Comparison of ENCODE assay signal across 24 cellular contexts in the genomic region with DNA sequence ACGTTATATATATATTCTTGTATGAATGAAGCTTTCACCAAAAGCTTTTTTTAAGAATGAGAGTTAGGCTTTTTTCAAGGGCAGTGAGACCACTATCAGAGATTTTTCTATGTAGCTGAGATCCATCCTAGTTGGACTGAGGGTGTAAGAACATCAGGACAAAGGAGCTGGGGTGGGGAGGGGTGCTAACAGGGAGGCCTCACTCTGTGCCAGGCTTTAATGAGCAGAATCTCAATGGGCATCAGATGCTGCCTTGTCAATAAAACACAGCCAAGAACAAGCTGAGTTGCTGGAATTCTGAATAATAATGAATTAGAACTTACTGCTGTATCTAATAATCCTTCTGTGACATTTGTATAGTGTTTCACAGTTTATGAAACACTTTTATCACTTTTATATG. TPM values are rescaled to one million over a fixed set of nuclear protein-coding genes. Genes with fewer than 3 reads are reported as not detected.
DNase-seq lines count a peak whose midpoint lies in the region; ATAC-seq and TF ChIP-seq lines count a peak whose summit lies in the region.
"Had no signal": no experiment of that assay in that cellular context is flagged by ENCODE, and none has a peak within 500 bp of the region (broad histone marks: within the 10 kb centered on the region; RNA-seq: fewer than 3 reads in every experiment).

No MANE protein-coding gene starts in this region.

- H3K36me3 Mint-ChIP-seq in Calu3 (ENCODE audit: insufficient read depth, unreplicated experiment) (peaks cover 27% of the 10 kb centered on the region), WTC11 (peaks cover 22% of the 10 kb centered on the region), chondrocyte (ENCODE audit: low read depth) (peaks cover 2% of the 10 kb centered on the region)
- H3K36me3 Mint-ChIP-seq: activated naive CD4-positive, alpha-beta T cell treated with anti-CD3 and anti-CD28 coated beads, Interleukin-2, amount 50 U/mL, for 72 hours; CD4-positive, alpha-beta memory T cell; naive thymus-derived CD8-positive, alpha-beta T cell had no signal

- intact Hi-C loops in Calu3 (cut with micrococcal nuclease; ENCODE audit: unreplicated experiment) = loop anchor here (2.0 kb wide), 1 partner anchor 90 kb away; no protein-coding TSS in a partner anchor

- H3K9me3 Mint-ChIP-seq in Calu3 (ENCODE audit: low read depth, unreplicated experiment) (peaks cover 3% of the 10 kb centered on the region), WTC11 (peaks cover 17% of the 10 kb centered on the region), chondrocyte (ENCODE audit: low read depth) (no peaks in the 10 kb centered on the region)
- H3K9me3 Mint-ChIP-seq: activated naive CD4-positive, alpha-beta T cell treated with anti-CD3 and anti-CD28 coated beads, Interleukin-2, amount 50 U/mL, for 72 hours; CD4-positive, alpha-beta memory T cell; naive thymus-derived CD8-positive, alpha-beta T cell had no signal

- no peak overlapping the region for H3K27ac Mint-ChIP-seq in Calu3 (ENCODE audit: unreplicated experiment)
- no peak overlapping the region for H3K27ac Mint-ChIP-seq in WTC11
- H3K27ac Mint-ChIP-seq in chondrocyte (ENCODE audit: unreplicated experiment) = no peak overlapping the region
- H3K27ac Mint-ChIP-seq: activated naive CD4-positive, alpha-beta T cell treated with anti-CD3 and anti-CD28 coated beads, Interleukin-2, amount 50 U/mL, for 72 hours; GM23338 had no signal

- ATAC-seq in GM18868 (IDR thresholded peaks at IDR 0.05; ENCODE audit: unreplicated experiment) = no peak
- ATAC-seq in WTC11 = no peak
- ATAC-seq: activated naive CD4-positive, alpha-beta T cell treated with anti-CD3 and anti-CD28 coated beads, Interleukin-2, amount 50 U/mL, for 72 hours; GM23338; naive thymus-derived CD8-positive, alpha-beta T cell; right cardiac atrium had no signal

- CTCF ChIA-PET in Calu3 (lab: Charles Lee) (interaction anchor here (0.6 to 1.4 kb wide), 6 partner anchors 12 to 403 kb away, joined by 3 to 6 read pairs (median 5); no protein-coding TSS in a partner anchor), WTC11 (lab: Charles Lee) (interaction anchor here (0.8 to 3.0 kb wide), 3 partner anchors 43 to 137 kb away, joined by 3 to 12 read pairs (median 3); no protein-coding TSS in a partner anchor)

- BruUV-seq in Calu3 (replicated peaks; lab: Mats Ljungman, UMichigan) = no TSS peak

- POLR2A ChIA-PET in WTC11 (lab: Charles Lee) = no interaction called here

- H3K4me1 Mint-ChIP-seq in Calu3 (ENCODE audit: low read depth, unreplicated experiment) (peaks cover 65% of the 10 kb centered on the region), WTC11 (peaks cover 18% of the 10 kb centered on the region), chondrocyte (ENCODE audit: low read depth) (peaks cover 51% of the 10 kb centered on the region)

- H3K27me3 Mint-ChIP-seq in Calu3 (ENCODE audit: unreplicated experiment) (no peaks in the 10 kb centered on the region), WTC11 (ENCODE audit: low read depth) (peaks cover 27% of the 10 kb centered on the region), chondrocyte (ENCODE audit: low read depth) (peaks cover 5% of the 10 kb centered on the region)

- no peak for DNase-seq in Calu3
- peak; percentile 7 for DNase-seq in NCI-H524 treated with DMSO at 0.1 percent for 48 hours (lab: John Stamatoyannopoulos, UW)
- DNase-seq in globus pallidus (ENCODE audit: low spot score) = peak; percentile 51
- peak; percentile 46 for DNase-seq in putamen (ENCODE audit: low spot score)
- DNase-seq in activated CD8-positive, alpha-beta memory T cell treated with anti-CD3 and anti-CD28 coated beads for 24 hours = no peak
- DNase-seq in WTC11 (ENCODE audit: low spot score) = no peak
- no peak for DNase-seq in chondrocyte (ENCODE audit: low spot score)
- DNase-seq: activated CD8-positive, alpha-beta memory T cell treated with anti-CD3 and anti-CD28 coated beads, Interleukin-2, amount 50 U/mL, for 4 hours; aorta; CD4-positive, alpha-beta memory T cell; KBM-7; MG63; naive thymus-derived CD8-positive, alpha-beta T cell; NCI-H1436; NCI-H774; OCI-M1; ovary; right cardiac atrium; stimulated activated CD4-positive, alpha-beta T cell treated with anti-CD3 and anti-CD28 coated beads, Interleukin-4, amount 100 ng/mL, for 24 hours; stimulated activated naive CD4-positive, alpha-beta T cell; thyroid gland had no signal

- H3K4me3 Mint-ChIP-seq in Calu3 (ENCODE audit: low read depth, unreplicated experiment) = peak overlapping the region; percentile 81
- H3K4me3 Mint-ChIP-seq in WTC11 = no peak overlapping the region
- no peak overlapping the region for H3K4me3 Mint-ChIP-seq in chondrocyte (ENCODE audit: unreplicated experiment)
- H3K4me3 Mint-ChIP-seq: CD4-positive, alpha-beta memory T cell; GM23338; naive thymus-derived CD8-positive, alpha-beta T cell had no signal

- TF ChIP-seq CTCF in Calu3 (IDR thresholded peaks at IDR 0.05; ENCODE audit: unreplicated experiment) = no peak
- TF ChIP-seq CTCF in WTC11 (IDR thresholded peaks at IDR 0.05) = no peak
- TF ChIP-seq CTCF in chondrocyte (IDR thresholded peaks at IDR 0.05) = no peak

TF ChIP-seq in WTC11, 78 proteins besides CTCF, POLR2A, EP300 and RAD21:
- TF ChIP-seq, protein P1, sequence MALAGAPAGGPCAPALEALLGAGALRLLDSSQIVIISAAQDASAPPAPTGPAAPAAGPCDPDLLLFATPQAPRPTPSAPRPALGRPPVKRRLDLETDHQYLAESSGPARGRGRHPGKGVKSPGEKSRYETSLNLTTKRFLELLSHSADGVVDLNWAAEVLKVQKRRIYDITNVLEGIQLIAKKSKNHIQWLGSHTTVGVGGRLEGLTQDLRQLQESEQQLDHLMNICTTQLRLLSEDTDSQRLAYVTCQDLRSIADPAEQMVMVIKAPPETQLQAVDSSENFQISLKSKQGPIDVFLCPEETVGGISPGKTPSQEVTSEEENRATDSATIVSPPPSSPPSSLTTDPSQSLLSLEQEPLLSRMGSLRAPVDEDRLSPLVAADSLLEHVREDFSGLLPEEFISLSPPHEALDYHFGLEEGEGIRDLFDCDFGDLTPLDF (CRISPR knock-in tag; IDR thresholded peaks at IDR 0.05) = no peak
- TF ChIP-seq, protein P2, sequence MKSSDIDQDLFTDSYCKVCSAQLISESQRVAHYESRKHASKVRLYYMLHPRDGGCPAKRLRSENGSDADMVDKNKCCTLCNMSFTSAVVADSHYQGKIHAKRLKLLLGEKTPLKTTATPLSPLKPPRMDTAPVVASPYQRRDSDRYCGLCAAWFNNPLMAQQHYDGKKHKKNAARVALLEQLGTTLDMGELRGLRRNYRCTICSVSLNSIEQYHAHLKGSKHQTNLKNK (CRISPR knock-in tag; IDR thresholded peaks at IDR 0.05) = no peak
- TF ChIP-seq, protein P3, sequence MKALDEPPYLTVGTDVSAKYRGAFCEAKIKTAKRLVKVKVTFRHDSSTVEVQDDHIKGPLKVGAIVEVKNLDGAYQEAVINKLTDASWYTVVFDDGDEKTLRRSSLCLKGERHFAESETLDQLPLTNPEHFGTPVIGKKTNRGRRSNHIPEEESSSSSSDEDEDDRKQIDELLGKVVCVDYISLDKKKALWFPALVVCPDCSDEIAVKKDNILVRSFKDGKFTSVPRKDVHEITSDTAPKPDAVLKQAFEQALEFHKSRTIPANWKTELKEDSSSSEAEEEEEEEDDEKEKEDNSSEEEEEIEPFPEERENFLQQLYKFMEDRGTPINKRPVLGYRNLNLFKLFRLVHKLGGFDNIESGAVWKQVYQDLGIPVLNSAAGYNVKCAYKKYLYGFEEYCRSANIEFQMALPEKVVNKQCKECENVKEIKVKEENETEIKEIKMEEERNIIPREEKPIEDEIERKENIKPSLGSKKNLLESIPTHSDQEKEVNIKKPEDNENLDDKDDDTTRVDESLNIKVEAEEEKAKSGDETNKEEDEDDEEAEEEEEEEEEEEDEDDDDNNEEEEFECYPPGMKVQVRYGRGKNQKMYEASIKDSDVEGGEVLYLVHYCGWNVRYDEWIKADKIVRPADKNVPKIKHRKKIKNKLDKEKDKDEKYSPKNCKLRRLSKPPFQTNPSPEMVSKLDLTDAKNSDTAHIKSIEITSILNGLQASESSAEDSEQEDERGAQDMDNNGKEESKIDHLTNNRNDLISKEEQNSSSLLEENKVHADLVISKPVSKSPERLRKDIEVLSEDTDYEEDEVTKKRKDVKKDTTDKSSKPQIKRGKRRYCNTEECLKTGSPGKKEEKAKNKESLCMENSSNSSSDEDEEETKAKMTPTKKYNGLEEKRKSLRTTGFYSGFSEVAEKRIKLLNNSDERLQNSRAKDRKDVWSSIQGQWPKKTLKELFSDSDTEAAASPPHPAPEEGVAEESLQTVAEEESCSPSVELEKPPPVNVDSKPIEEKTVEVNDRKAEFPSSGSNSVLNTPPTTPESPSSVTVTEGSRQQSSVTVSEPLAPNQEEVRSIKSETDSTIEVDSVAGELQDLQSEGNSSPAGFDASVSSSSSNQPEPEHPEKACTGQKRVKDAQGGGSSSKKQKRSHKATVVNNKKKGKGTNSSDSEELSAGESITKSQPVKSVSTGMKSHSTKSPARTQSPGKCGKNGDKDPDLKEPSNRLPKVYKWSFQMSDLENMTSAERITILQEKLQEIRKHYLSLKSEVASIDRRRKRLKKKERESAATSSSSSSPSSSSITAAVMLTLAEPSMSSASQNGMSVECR (CRISPR knock-in tag; IDR thresholded peaks at IDR 0.05; ENCODE audit: borderline replicate concordance) = no peak
- TF ChIP-seq ATF1 (CRISPR knock-in tag; IDR thresholded peaks at IDR 0.05) (no peak), ZNF219 (CRISPR knock-in tag; IDR thresholded peaks at IDR 0.05; ENCODE audit: borderline replicate concordance) (no peak)

RNA-seq across cellular contexts. Expression of a gene that starts 41.4 kb away (rescaled TPM):
- total RNA-seq in Calu3 (2022) (70.7 and 80.8 TPM in 2 replicates), WTC11 (2021) (30.0 to 36.6 TPM (median 30.8 TPM) in 3 replicates), chondrocyte (27.6 to 30.6 TPM (median 28.7 TPM) in 3 replicates)

Comparison
In these comparisons a context has a peak if more than half of its experiments do, and no peak if none do; other contexts are left out.
1. DNase-seq: peak in NCI-H524 treated with DMSO at 0.1 percent for 48 hours (single experiment), globus pallidus (single experiment) and putamen (single experiment); none in Calu3 (single experiment), activated CD8-positive, alpha-beta memory T cell treated with anti-CD3 and anti-CD28 coated beads for 24 hours (single experiment), WTC11 (single experiment) and chondrocyte (single experiment).